ENCODE assay signal across 27 cellular contexts in genomic region chr1:80962559-80962958, GRCh38.
"Had no signal": no experiment of that assay in that cellular context is flagged by ENCODE, and none has a peak within 500 bp of the region (broad histone marks: within the 10 kb centered on the region; RNA-seq: fewer than 3 reads in every experiment).

No MANE protein-coding gene starts in this region.

- H3K27me3 ChIP-seq: SJCRH30 had no signal

- H3K27ac ChIP-seq: SJCRH30, SK-N-MC had no signal

- H3K9me3 ChIP-seq: SJCRH30 had no signal

- H3K4me1 ChIP-seq: SJCRH30 had no signal

- DNase-seq: activated CD4-positive, alpha-beta T cell treated with anti-CD3 and anti-CD28 coated beads for 36 hours; activated CD4-positive, alpha-beta T cell treated with anti-CD3 and anti-CD28 coated beads, Interleukin-2, amount 10 ng/mL, durations not matched to agents 7 days and 5 days; activated CD4-positive, alpha-beta T cell treated with anti-CD3 and anti-CD28 coated beads, Interleukin-2, amount 50 U/mL, for 48 hours; activated CD8-positive, alpha-beta T cell treated with anti-CD3 and anti-CD28 coated beads, Interleukin-2, amount 10 ng/mL, durations not matched to agents 7 days and 5 days; activated effector memory CD4-positive, alpha-beta T cell treated with Interleukin-2 at 50 U/mL for 16 hours; activated naive CD4-positive, alpha-beta T cell treated with anti-CD3 and anti-CD28 coated beads, Interleukin-2, amount 10 ng/mL, durations not matched to agents 7 days and 5 days; activated naive CD8-positive, alpha-beta T cell treated with anti-CD3 and anti-CD28 coated beads, Interleukin-2, amount 50 U/mL, for 24 hours; activated T-cell treated with anti-CD3 and anti-CD28 coated beads, Interleukin-2, amount 50 U/mL, for 24 hours; anterior cingulate cortex; caudate nucleus; cerebellar nuclear complex; Kasumi-1; KBM-7; NCI-H1092 treated with DMSO at 0.1 percent for 48 hours; NCI-H187 treated with DMSO at 0.1 percent for 48 hours; NCI-H2081; NCI-H2171 treated with DMSO at 0.1 percent for 48 hours; NCI-H2227 treated with DMSO at 0.1 percent for 48 hours; NCI-H446; NCI-H526 treated with DMSO at 0.1 percent for 48 hours; NCI-H774; OCI-M1; SJCRH30; T1000 had no signal

- ATAC-seq: activated CD4-positive, alpha-beta T cell treated with anti-CD3 and anti-CD28 coated beads for 36 hours; activated CD4-positive, CD25-positive, alpha-beta regulatory T cell treated with anti-CD3 and anti-CD28 coated beads, Interleukin-2, amount 50 U/mL, for 24 hours; activated CD8-positive, alpha-beta T cell treated with anti-CD3 and anti-CD28 coated beads, Interleukin-2, amount 10 ng/mL, durations not matched to agents 7 days and 5 days; activated naive CD8-positive, alpha-beta T cell treated with anti-CD3 and anti-CD28 coated beads, Interleukin-2, amount 50 U/mL, for 24 hours; WTC11 had no signal

- H3K4me3 ChIP-seq: SJCRH30, SK-N-MC had no signal
